ENCODE assay signal across 22 cellular contexts in genomic region chr12:108613548-108613947, GRCh38. TPM values are rescaled to one million over a fixed set of nuclear protein-coding genes. Genes with fewer than 3 reads are reported as not detected.
DNase-seq lines count a peak whose midpoint lies in the region; ATAC-seq and TF ChIP-seq lines count a peak whose summit lies in the region.
"Had no signal": no experiment of that assay in that cellular context is flagged by ENCODE, and none has a peak within 500 bp of the region (broad histone marks: within the 10 kb centered on the region; RNA-seq: fewer than 3 reads in every experiment).

No MANE protein-coding gene starts in this region.

- H2AK5ac ChIP-seq in IMR-90 (ENCODE audit: low read depth, low read length), result peak overlapping the region; percentile 5; the same call in 1 of the 2 replicates

- peaks cover 6% of the 10 kb centered on the region; the same call in 1 of the 2 replicates for H3K9me1 ChIP-seq in IMR-90 (ENCODE audit: insufficient read depth, low read length)

- no peak overlapping the region for H3K4me2 ChIP-seq in IMR-90 (ENCODE audit: low read depth, low read length)
- no peak overlapping the region for H3K4me2 ChIP-seq in neural progenitor cell

- no peak overlapping the region for H4K8ac ChIP-seq in IMR-90 (ENCODE audit: low read depth in 2 of 2, low read length in 2 of 2)

- H2BK15ac ChIP-seq in IMR-90 (ENCODE audit: low read depth, low read length), result no peak overlapping the region

- H2BK5ac ChIP-seq in IMR-90 (ENCODE audit: low read depth, low read length, poor library complexity, severe bottlenecking), result no peak overlapping the region

- DNase-seq in ACHN (peak; percentile 32), IMR-90 (no peak), neural progenitor cell (ENCODE audit: low spot score) (no peak), posterior cingulate gyrus (no peak), colonic mucosa (no peak), right atrium auricular region (ENCODE audit: low spot score) (no peak)
- no peak for DNase-seq in activated T-cell treated with anti-CD3 and anti-CD28 coated beads, Interleukin-2, amount 50 U/mL, for 1 hour
- DNase-seq: activated CD8-positive, alpha-beta T cell treated with anti-CD3 and anti-CD28 coated beads for 36 hours; activated naive CD8-positive, alpha-beta T cell treated with anti-CD3 and anti-CD28 coated beads, Interleukin-2, amount 10 ng/mL, durations not matched to agents 7 days and 5 days; activated T-cell treated with anti-CD3 and anti-CD28 coated beads, Interleukin-2, amount 50 U/mL, for 72 hours; CD4-positive, alpha-beta T cell; DMS79 treated with DMSO at 0.1 percent for 48 hours; dorsolateral prefrontal cortex; Karpas-422; NCI-H1105; NCI-H510A; SHP77 treated with DMSO at 0.1 percent for 48 hours had no signal

- no peak overlapping the region for H3K4me3 ChIP-seq in IMR-90 (ENCODE audit: insufficient read depth, low read depth, low read length)
- no peak overlapping the region for H3K4me3 ChIP-seq in neural progenitor cell
- H3K4me3 ChIP-seq in colonic mucosa, result no peak overlapping the region
- H3K4me3 ChIP-seq in right atrium auricular region, result no peak overlapping the region
- H3K4me3 ChIP-seq: dorsolateral prefrontal cortex, HAP-1, thoracic aorta had no signal

- H2AK9ac ChIP-seq in IMR-90 (replicated peaks; ENCODE audit: low read depth, low read length, poor library complexity), result no peak overlapping the region

- peak overlapping the region; percentile 57 for H3K27ac Mint-ChIP-seq in dendritic cell treated with granulocyte-macrophage colony-stimulating factor and Interleukin-4, amounts not matched to agents 40 ng/mL and 50 ng/mL, for 4 days
- H3K27ac Mint-ChIP-seq in neural progenitor cell, result no peak overlapping the region
- H3K27ac Mint-ChIP-seq: activated naive CD8-positive, alpha-beta T cell treated with anti-CD3 and anti-CD28 coated beads, Interleukin-2, amount 10 ng/mL, durations not matched to agents 7 days and 5 days; activated T-cell treated with anti-CD3 and anti-CD28 coated beads, Interleukin-2, amount 50 U/mL, for 72 hours had no signal

- H3K79me1 ChIP-seq in IMR-90 (ENCODE audit: low read depth in 1 of 2, low read length in 2 of 2), result peaks cover 0 to 5% of the 10 kb centered on the region in 2 experiments; a peak in 1 of 4 replicates

- H3K27me3 Mint-ChIP-seq in dendritic cell treated with granulocyte-macrophage colony-stimulating factor and Interleukin-4, amounts not matched to agents 40 ng/mL and 50 ng/mL, for 4 days, result peaks cover 18% of the 10 kb centered on the region
- peaks cover 22% of the 10 kb centered on the region for H3K27me3 Mint-ChIP-seq in neural progenitor cell (ENCODE audit: insufficient read depth, low read depth)
- H3K27me3 Mint-ChIP-seq: activated CD8-positive, alpha-beta T cell treated with anti-CD3 and anti-CD28 coated beads for 36 hours; activated naive CD8-positive, alpha-beta T cell treated with anti-CD3 and anti-CD28 coated beads, Interleukin-2, amount 10 ng/mL, durations not matched to agents 7 days and 5 days; CD4-positive, alpha-beta T cell had no signal

- H4K20me1 ChIP-seq in IMR-90 (ENCODE audit: insufficient read depth, low read length) (no peaks in the 10 kb centered on the region), neural progenitor cell (ENCODE audit: low read depth) (no peaks in the 10 kb centered on the region)

- POLR2A ChIA-PET in IMR-90 (lab: Charles Lee; ENCODE audit: unreplicated experiment), result no interaction called here

- no peak overlapping the region for H4K5ac ChIP-seq in IMR-90 (ENCODE audit: low read depth, low read length)

- no peak overlapping the region for H3K23ac ChIP-seq in IMR-90 (ENCODE audit: low read depth, low read length)

- H3K4me1 ChIP-seq in IMR-90 (ENCODE audit: control insufficient read depth, insufficient read depth, low read length) (peaks cover 15% of the 10 kb centered on the region), neural progenitor cell (peaks cover 3% of the 10 kb centered on the region), colonic mucosa (peaks cover 7% of the 10 kb centered on the region), right atrium auricular region (peaks cover 0 to 22% of the 10 kb centered on the region in 2 donors)
- H3K4me1 ChIP-seq: HAP-1 had no signal

- intact Hi-C loops in IMR-90 (cut with micrococcal nuclease) (no loop called here), posterior cingulate gyrus (cut with DNase I) (no loop called here), colonic mucosa (cut with DNase I) (no loop called here)
- intact Hi-C loops in dendritic cell treated with granulocyte-macrophage colony-stimulating factor and Interleukin-4, amounts not matched to agents 40 ng/mL and 50 ng/mL, for 4 days (cut with micrococcal nuclease), result loop anchor here (10.0 kb wide), 1 partner anchor 481 kb away; the partner anchor contains the start of genes ALKBH2 and UNG

- TF ChIP-seq RAD21 in IMR-90 (IDR thresholded peaks at IDR 0.05; ENCODE audit: low read length), result no peak

- dilution Hi-C loops in IMR-90 (cut with HindIII; ENCODE audit: low sequenced_read_pairs, unreplicated experiment), result no loop called here

- H2AFZ ChIP-seq in IMR-90 (replicated peaks; ENCODE audit: low read length, poor library complexity) (no peak overlapping the region), neural progenitor cell (replicated peaks) (peak overlapping the region; percentile 64)

- H3K4me3 Mint-ChIP-seq in dendritic cell treated with granulocyte-macrophage colony-stimulating factor and Interleukin-4, amounts not matched to agents 40 ng/mL and 50 ng/mL, for 4 days, result no peak overlapping the region
- no peak overlapping the region for H3K4me3 Mint-ChIP-seq in neural progenitor cell
- H3K4me3 Mint-ChIP-seq: activated CD8-positive, alpha-beta T cell treated with anti-CD3 and anti-CD28 coated beads for 36 hours; activated naive CD8-positive, alpha-beta T cell treated with anti-CD3 and anti-CD28 coated beads, Interleukin-2, amount 10 ng/mL, durations not matched to agents 7 days and 5 days; activated T-cell treated with anti-CD3 and anti-CD28 coated beads, Interleukin-2, amount 50 U/mL, for 72 hours; CD4-positive, alpha-beta T cell; T-helper 1 cell treated with Interleukin-12 subunit alpha and Interleukin-12 subunit beta and Interleukin-4 antibody, amounts not matched to agents 30 μg/mL and 1 μg/mL, for 36 hours had no signal

- H4K91ac ChIP-seq in IMR-90 (ENCODE audit: insufficient read depth, low read depth, low read length), result no peak overlapping the region

- no peaks in the 10 kb centered on the region for H3F3A ChIP-seq in neural progenitor cell (ENCODE audit: low read depth)

- H3K27ac ChIP-seq in IMR-90 (ENCODE audit: insufficient read depth, low read length), result no peak overlapping the region
- no peak overlapping the region for H3K27ac ChIP-seq in neural progenitor cell
- no peak overlapping the region for H3K27ac ChIP-seq in colonic mucosa
- no peak overlapping the region for H3K27ac ChIP-seq in right atrium auricular region
- H3K27ac ChIP-seq: dorsolateral prefrontal cortex, thoracic aorta had no signal

- H3K9me3 ChIP-seq in IMR-90 (ENCODE audit: control insufficient read depth, insufficient read depth, low read length) (peaks cover 3% of the 10 kb centered on the region; the same call in 1 of the 2 replicates), neural progenitor cell (ENCODE audit: low read depth) (no peaks in the 10 kb centered on the region), colonic mucosa (no peaks in the 10 kb centered on the region), right atrium auricular region (no peaks in the 10 kb centered on the region)
- H3K9me3 ChIP-seq: HAP-1, thoracic aorta had no signal

- no TSS peak for BruUV-seq in IMR-90 (replicated peaks; lab: Mats Ljungman, UMichigan)

- H3K4ac ChIP-seq in IMR-90 (ENCODE audit: low read depth, low read length), result peak overlapping the region; percentile 2; the same call in 1 of the 2 replicates

- in situ Hi-C loops in ACHN (cut with HindIII; ENCODE audit: low pct_ligation_motif_present, low pct_unique_long_range_greater_than_20kb, low sequenced_read_pairs) (no loop called here), IMR-90 (cut with MboI; ENCODE audit: low sequenced_read_pairs) (no loop called here)

- H3K9ac ChIP-seq in IMR-90 (ENCODE audit: low read depth, low read length) (no peak overlapping the region), neural progenitor cell (no peak overlapping the region), colonic mucosa (ENCODE audit: low read depth in 2 of 2, low read length in 2 of 2) (no peak overlapping the region)

- H3K56ac ChIP-seq in IMR-90 (ENCODE audit: extremely low read depth, insufficient read depth, low read length), result no peak overlapping the region

- H3K36me3 Mint-ChIP-seq in dendritic cell treated with granulocyte-macrophage colony-stimulating factor and Interleukin-4, amounts not matched to agents 40 ng/mL and 50 ng/mL, for 4 days (ENCODE audit: low read depth), result peaks cover 20% of the 10 kb centered on the region
- no peaks in the 10 kb centered on the region for H3K36me3 Mint-ChIP-seq in neural progenitor cell

- peak overlapping the region; percentile 5; the same call in 1 of the 2 replicates for H2BK120ac ChIP-seq in IMR-90 (ENCODE audit: low read depth, low read length)

- H3K27me3 ChIP-seq in IMR-90 (ENCODE audit: control insufficient read depth, insufficient read depth, low read length) (no peaks in the 10 kb centered on the region), neural progenitor cell (no peaks in the 10 kb centered on the region), colonic mucosa (no peaks in the 10 kb centered on the region), right atrium auricular region (no peaks in the 10 kb centered on the region)
- H3K27me3 ChIP-seq: dorsolateral prefrontal cortex had no signal

- H3K36me3 ChIP-seq in IMR-90 (ENCODE audit: control insufficient read depth, insufficient read depth, low read length), result no peaks in the 10 kb centered on the region
- no peaks in the 10 kb centered on the region for H3K36me3 ChIP-seq in neural progenitor cell
- no peaks in the 10 kb centered on the region for H3K36me3 ChIP-seq in colonic mucosa
- no peaks in the 10 kb centered on the region for H3K36me3 ChIP-seq in right atrium auricular region
- H3K36me3 ChIP-seq: HAP-1, thoracic aorta had no signal

- no peak overlapping the region for H3K14ac ChIP-seq in IMR-90 (replicated peaks; ENCODE audit: low read depth, low read length)

- H3K9me3 Mint-ChIP-seq in dendritic cell treated with granulocyte-macrophage colony-stimulating factor and Interleukin-4, amounts not matched to agents 40 ng/mL and 50 ng/mL, for 4 days, result peaks cover 10% of the 10 kb centered on the region
- no peaks in the 10 kb centered on the region for H3K9me3 Mint-ChIP-seq in neural progenitor cell
- H3K9me3 Mint-ChIP-seq: CD4-positive, alpha-beta T cell had no signal

- no peak for ATAC-seq in IMR-90 (ENCODE audit: low read depth)
- ATAC-seq: activated CD8-positive, alpha-beta T cell treated with anti-CD3 and anti-CD28 coated beads for 36 hours; activated T-cell treated with anti-CD3 and anti-CD28 coated beads, Interleukin-2, amount 50 U/mL, for 72 hours had no signal

- CTCF ChIA-PET in IMR-90 (lab: Yijun Ruan, JAX), result interaction anchor here (0.6 kb wide), 1 partner anchor 40 kb away, joined by 8 read pairs; no protein-coding TSS in a partner anchor

- no peak for TF ChIP-seq POLR2A in IMR-90 (IDR thresholded peaks at IDR 0.05; ENCODE audit: low read depth, low read length)

- peaks cover 50% of the 10 kb centered on the region for H3K4me1 Mint-ChIP-seq in dendritic cell treated with granulocyte-macrophage colony-stimulating factor and Interleukin-4, amounts not matched to agents 40 ng/mL and 50 ng/mL, for 4 days (ENCODE audit: low read depth)
- H3K4me1 Mint-ChIP-seq in neural progenitor cell, result peaks cover 9% of the 10 kb centered on the region

- TF ChIP-seq CTCF in IMR-90 (conservative IDR thresholded peaks at IDR 0.05; ENCODE audit: low read depth, low read length) (no peak), neural progenitor cell (IDR thresholded peaks at IDR 0.05) (no peak), colonic mucosa (IDR thresholded peaks at IDR 0.05) (no peak), right atrium auricular region (IDR thresholded peaks at IDR 0.05) (no peak)

- no peak overlapping the region for H2BK20ac ChIP-seq in IMR-90 (ENCODE audit: low read depth, low read length)

- WGBS in IMR-90 (ENCODE audit: extremely low coverage in 2 of 2, insufficient read length in 1 of 2), 2 experiments, result 20% methylated on average over 1 of the region's 9 CpGs; no CpG with 5 or more reads in 1 of the 2 experiments

- no peak overlapping the region for H3K18ac ChIP-seq in IMR-90 (ENCODE audit: low read depth, low read length)

- no peaks in the 10 kb centered on the region for H3K79me2 ChIP-seq in neural progenitor cell (ENCODE audit: low read depth)

RNA-seq across cellular contexts. Expression of gene TMEM119, which starts 15.7 kb away (rescaled TPM):
- 6.7 and 8.1 TPM in 2 replicates for total RNA-seq in IMR-90 (2012; rRNA removed)
- 8.4 and 9.2 TPM in 2 replicates for polyA plus RNA-seq in IMR-90 (2012; rRNA removed)
- polyA plus RNA-seq in IMR-90 (2012; cell fraction: cytosol; rRNA removed), result 9.3 and 21.4 TPM in 2 replicates
- 4.5 and 5.0 TPM in 2 replicates for polyA plus RNA-seq in IMR-90 (2012; cell fraction: nucleus; rRNA removed; ENCODE audit: low replicate concordance)
- total RNA-seq in neural progenitor cell (ENCODE audit: low replicate concordance), result 0.97 and 2.0 TPM in 2 replicates
- 1 to 10 TPM; 7.2 to 8.8 TPM for total RNA-seq in colonic mucosa
- 1 to 10 TPM; 1.8 to 5.5 TPM for total RNA-seq in right atrium auricular region
- total RNA-seq: A673; activated CD8-positive, alpha-beta T cell treated with anti-CD3 and anti-CD28 coated beads for 36 hours had no signal

RNA-seq across cellular contexts. Expression of gene SELPLG, which starts 20.1 kb away (rescaled TPM):
- 2.8 and 3.2 TPM in 2 replicates for total RNA-seq in IMR-90 (2012; rRNA removed)
- 10.8 and 13.9 TPM in 2 replicates for polyA plus RNA-seq in IMR-90 (2012; rRNA removed)
- 7.9 and 13.9 TPM in 2 replicates for polyA plus RNA-seq in IMR-90 (2012; cell fraction: cytosol; rRNA removed)
- polyA plus RNA-seq in IMR-90 (2012; cell fraction: nucleus; rRNA removed; ENCODE audit: low replicate concordance), result 29.8 and 69.7 TPM in 2 replicates
- total RNA-seq in neural progenitor cell (ENCODE audit: low replicate concordance), result not detected in 2 replicates
- total RNA-seq in colonic mucosa, result 1 to 10 TPM; 2.5 to 4.4 TPM
- total RNA-seq in right atrium auricular region, result 1 to 10 TPM; 3.7 to 7.7 TPM

RNA-seq across cellular contexts. Expression of gene ISCU, which starts 51.2 kb away (rescaled TPM):
- total RNA-seq in IMR-90 (2012; rRNA removed) (52.7 and 58.3 TPM in 2 replicates), neural progenitor cell (ENCODE audit: low replicate concordance) (78.9 TPM in 2 replicates), colonic mucosa (10 to 100 TPM; 93.7 to 97.5 TPM), right atrium auricular region (100 to 1,000 TPM; 421 to 433 TPM)
- 77.9 and 87.2 TPM in 2 replicates for polyA plus RNA-seq in IMR-90 (2012; rRNA removed)
- polyA plus RNA-seq in IMR-90 (2012; cell fraction: cytosol; rRNA removed), result 38.1 and 73.2 TPM in 2 replicates
- polyA plus RNA-seq in IMR-90 (2012; cell fraction: nucleus; rRNA removed; ENCODE audit: low replicate concordance), result 37.4 and 201 TPM in 2 replicates

RNA-seq across cellular contexts. Expression of gene SART3, which starts 52.6 kb away (rescaled TPM):
- 37.8 and 61.7 TPM in 2 replicates for total RNA-seq in IMR-90 (2012; rRNA removed)
- polyA plus RNA-seq in IMR-90 (2012; rRNA removed), result 19.8 and 22.6 TPM in 2 replicates
- 11.8 and 12.7 TPM in 2 replicates for polyA plus RNA-seq in IMR-90 (2012; cell fraction: cytosol; rRNA removed)
- 18.0 and 42.4 TPM in 2 replicates for polyA plus RNA-seq in IMR-90 (2012; cell fraction: nucleus; rRNA removed; ENCODE audit: low replicate concordance)
- total RNA-seq in neural progenitor cell (ENCODE audit: low replicate concordance), result 79.0 and 116 TPM in 2 replicates
- 10 to 100 TPM; 41.1 to 64.9 TPM for total RNA-seq in colonic mucosa
- 10 to 100 TPM; 33.4 to 44.4 TPM for total RNA-seq in right atrium auricular region
